ENCODE assay signal across 23 cellular contexts in the genomic region with DNA sequence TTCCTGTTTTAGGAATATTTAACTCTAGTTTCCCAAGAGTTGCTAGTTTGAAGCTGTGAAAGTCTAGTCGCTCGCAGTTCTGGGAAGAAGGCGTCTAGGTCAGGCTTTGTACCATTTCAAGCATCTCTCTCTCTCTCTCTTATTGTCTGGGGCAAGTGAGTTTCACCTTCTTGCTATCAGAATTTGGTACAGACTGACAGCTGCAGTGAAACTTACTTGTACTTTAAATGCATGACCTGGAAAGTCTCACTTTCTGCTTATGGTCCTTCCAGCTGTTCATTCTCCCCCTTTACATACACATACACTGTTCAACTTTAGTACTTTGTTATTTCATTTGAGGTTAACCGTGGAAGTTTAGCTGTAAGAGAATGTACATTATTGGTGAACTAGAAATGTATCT. TPM values are rescaled to one million over a fixed set of nuclear protein-coding genes. Genes with fewer than 3 reads are reported as not detected.
DNase-seq lines count a peak whose midpoint lies in the region; ATAC-seq, FAIRE-seq and TF ChIP-seq lines count a peak whose summit lies in the region.
"Had no signal": no experiment of that assay in that cellular context is flagged by ENCODE, and none has a peak within 500 bp of the region (broad histone marks: within the 10 kb centered on the region; RNA-seq: fewer than 3 reads in every experiment).

No MANE protein-coding gene starts in this region.

- peaks cover 13% of the 10 kb centered on the region for H3K9me3 Mint-ChIP-seq in mesothelial cell of epicardium
- H3K9me3 Mint-ChIP-seq in activated CD8-positive, alpha-beta T cell treated with anti-CD3 and anti-CD28 coated beads, Interleukin-2, amount 10 ng/mL, durations not matched to agents 7 days and 5 days (ENCODE audit: insufficient read depth) = no peaks in the 10 kb centered on the region

- no peaks in the 10 kb centered on the region for H3K27me3 ChIP-seq in sigmoid colon

- no peaks in the 10 kb centered on the region for H3K9me3 ChIP-seq in sigmoid colon

- CTCF ChIA-PET in activated CD8-positive, alpha-beta T cell treated with anti-CD3 and anti-CD28 coated beads, Interleukin-2, amount 10 ng/mL, durations not matched to agents 7 days and 5 days (lab: Charles Lee) = no interaction called here

- H3K4me1 Mint-ChIP-seq in mesothelial cell of epicardium = peaks cover 5% of the 10 kb centered on the region
- H3K4me1 Mint-ChIP-seq in activated CD8-positive, alpha-beta T cell treated with anti-CD3 and anti-CD28 coated beads, Interleukin-2, amount 10 ng/mL, durations not matched to agents 7 days and 5 days (ENCODE audit: low read depth) = no peaks in the 10 kb centered on the region
- H3K4me1 Mint-ChIP-seq: CD14-positive monocyte had no signal

- TF ChIP-seq CTCF in sigmoid colon (IDR thresholded peaks at IDR 0.05) (no peak), mesothelial cell of epicardium (IDR thresholded peaks at IDR 0.05; ENCODE audit: unreplicated experiment) (no peak)

- no peak overlapping the region for H3K27ac Mint-ChIP-seq in mesothelial cell of epicardium
- H3K27ac Mint-ChIP-seq in activated CD8-positive, alpha-beta T cell treated with anti-CD3 and anti-CD28 coated beads, Interleukin-2, amount 10 ng/mL, durations not matched to agents 7 days and 5 days = no peak overlapping the region
- H3K27ac Mint-ChIP-seq: CD14-positive monocyte; CD4-positive, alpha-beta memory T cell had no signal

- H3K4me1 ChIP-seq in sigmoid colon = no peaks in the 10 kb centered on the region
- H3K4me1 ChIP-seq: BLaER1 had no signal

- H3K4me3 Mint-ChIP-seq in mesothelial cell of epicardium = no peak overlapping the region
- no peak overlapping the region for H3K4me3 Mint-ChIP-seq in activated CD8-positive, alpha-beta T cell treated with anti-CD3 and anti-CD28 coated beads, Interleukin-2, amount 10 ng/mL, durations not matched to agents 7 days and 5 days
- H3K4me3 Mint-ChIP-seq: CD14-positive monocyte; CD4-positive, alpha-beta memory T cell had no signal

- intact Hi-C loops in sigmoid colon (cut with DNase I) = loop anchor here (5.0 kb wide), 1 partner anchor 305 kb away; no protein-coding TSS in a partner anchor

- H3K36me3 Mint-ChIP-seq in mesothelial cell of epicardium = no peaks in the 10 kb centered on the region
- no peaks in the 10 kb centered on the region for H3K36me3 Mint-ChIP-seq in activated CD8-positive, alpha-beta T cell treated with anti-CD3 and anti-CD28 coated beads, Interleukin-2, amount 10 ng/mL, durations not matched to agents 7 days and 5 days (ENCODE audit: low read depth)
- H3K36me3 Mint-ChIP-seq: CD14-positive monocyte; CD4-positive, alpha-beta memory T cell had no signal

- H3K27me3 Mint-ChIP-seq in mesothelial cell of epicardium (ENCODE audit: low read depth) = peaks cover 57% of the 10 kb centered on the region
- H3K27me3 Mint-ChIP-seq in activated CD8-positive, alpha-beta T cell treated with anti-CD3 and anti-CD28 coated beads, Interleukin-2, amount 10 ng/mL, durations not matched to agents 7 days and 5 days (ENCODE audit: low read depth) = peaks cover 7% of the 10 kb centered on the region

- peak; percentile 65 for ATAC-seq in HG02798 (IDR thresholded peaks at IDR 0.05; ENCODE audit: poor library complexity, unreplicated experiment)
- ATAC-seq in activated CD8-positive, alpha-beta T cell treated with anti-CD3 and anti-CD28 coated beads, Interleukin-2, amount 10 ng/mL, durations not matched to agents 7 days and 5 days = no peak
- ATAC-seq: HCT116, K562 had no signal

- peak overlapping the region in 3 of 4 donors; percentile 8 to 40 (median 18) for H3K27ac ChIP-seq in sigmoid colon
- H3K27ac ChIP-seq: BLaER1 had no signal

- FAIRE-seq in GM18507 (lab: Jason Lieb, UNC) = peak; percentile 18
- FAIRE-seq: A204.1, GM12892, HTR-8/SVneo, K562 had no signal

- H3K36me3 ChIP-seq in sigmoid colon = no peaks in the 10 kb centered on the region
- H3K36me3 ChIP-seq: BLaER1 had no signal

- whole genome bisulfite sequencing in sigmoid colon, 2 donors = 79 to 83% methylated on average over 4 of the region's 4 CpGs

- H3K4me3 ChIP-seq in sigmoid colon = no peak overlapping the region
- H3K4me3 ChIP-seq: BLaER1, K562 had no signal

- POLR2A ChIA-PET in activated CD8-positive, alpha-beta T cell treated with anti-CD3 and anti-CD28 coated beads, Interleukin-2, amount 10 ng/mL, durations not matched to agents 7 days and 5 days (lab: Charles Lee) = no interaction called here

- no peak for TF ChIP-seq EP300 in sigmoid colon (IDR thresholded peaks at IDR 0.05)

- no peak for TF ChIP-seq POLR2A in sigmoid colon (IDR thresholded peaks at IDR 0.05)

- DNase-seq in GM18507 (ENCODE audit: extremely low spot score, insufficient read length, low read depth) (no peak), LHCN-M2 (ENCODE audit: low read depth) (peak; percentile 24), sigmoid colon (no peak), mesothelial cell of epicardium (ENCODE audit: low spot score in 2 of 2, unreplicated experiment in 2 of 2) (no peak), COLO668 (lab: John Stamatoyannopoulos, UW; ENCODE audit: unreplicated experiment) (no peak)
- no peak for DNase-seq in activated CD8-positive, alpha-beta T cell treated with anti-CD3 and anti-CD28 coated beads, Interleukin-2, amount 10 ng/mL, durations not matched to agents 7 days and 5 days
- DNase-seq: Calu3; CD4-positive, alpha-beta memory T cell; DMS153; DMS79; GDM1; GOT3; H7; IMR-90 had no signal

RNA-seq across cellular contexts. Expression of a gene that starts 4.4 kb away (rescaled TPM):
- 2.6 and 3.7 TPM in 2 replicates for total RNA-seq in LHCN-M2 (2014; rRNA removed)
- polyA plus RNA-seq in LHCN-M2 (2012) = 1.8 TPM
- total RNA-seq in sigmoid colon = 1 to 10 TPM; 1.4 to 5.8 (median 3.9) TPM
- polyA plus RNA-seq in sigmoid colon = under 1 TPM in 1 of 3 donors, not detected in 2; 0.22 TPM
- total RNA-seq in mesothelial cell of epicardium = 0.02 to 0.07 TPM in 2 of 3 replicates, not detected in the other
- not detected for total RNA-seq in activated CD8-positive, alpha-beta T cell treated with anti-CD3 and anti-CD28 coated beads, Interleukin-2, amount 10 ng/mL, durations not matched to agents 7 days and 5 days
- total RNA-seq: Calu3; CD4-positive, alpha-beta memory T cell; Daoy; K562 had no signal
- polyA plus RNA-seq: CD14-positive monocyte; CD4-positive, alpha-beta memory T cell; K562 had no signal
